Comparison of ENCODE assay signal across 21 cellular contexts in the genomic region with DNA sequence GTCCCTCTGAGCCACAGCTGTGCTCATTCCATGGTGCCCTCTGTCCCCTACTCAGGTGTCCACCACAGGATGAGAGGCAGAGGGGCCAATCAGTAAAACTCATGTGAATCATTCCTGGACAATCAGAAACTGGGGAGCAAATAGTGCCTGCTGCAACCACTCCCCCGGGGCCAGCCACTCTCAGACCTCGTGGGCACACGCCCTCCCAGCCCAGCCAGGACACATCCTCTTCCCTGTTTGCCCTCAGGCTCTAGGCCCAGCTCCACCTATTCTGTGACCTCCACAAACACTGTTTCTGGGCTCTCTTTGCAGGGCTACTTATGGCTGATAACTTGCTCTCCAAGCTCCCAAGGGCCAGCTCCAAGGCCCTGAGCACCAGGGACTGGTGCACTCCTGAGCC. TPM values are rescaled to one million over a fixed set of nuclear protein-coding genes. Genes with fewer than 3 reads are reported as not detected.
A peak's percentile ranks its signal among the peaks of the same experiment; 100 is the strongest.
DNase-seq lines count a peak whose midpoint lies in the region; ATAC-seq and TF ChIP-seq lines count a peak whose summit lies in the region.
"Had no signal": no experiment of that assay in that cellular context is flagged by ENCODE, and none has a peak within 500 bp of the region (broad histone marks: within the 10 kb centered on the region; RNA-seq: fewer than 3 reads in every experiment).

No MANE protein-coding gene starts in this region.

- H3K36me3 ChIP-seq in osteoblast (ENCODE audit: insufficient read depth, low read length), result no peaks in the 10 kb centered on the region
- H3K36me3 ChIP-seq: BLaER1, gastroesophageal sphincter, spleen had no signal

- TF ChIP-seq POLR2A in NB4 (IDR thresholded peaks at IDR 0.05; ENCODE audit: extremely low read depth, insufficient read length), result no peak

- H3K4me1 ChIP-seq in osteoblast (ENCODE audit: insufficient read depth, low read length), result peaks cover 18% of the 10 kb centered on the region

- TF ChIP-seq CTCF in NB4 (IDR thresholded peaks at IDR 0.05; ENCODE audit: low read depth, low read length) (no peak), epithelial cell of esophagus (IDR thresholded peaks at IDR 0.05; ENCODE audit: insufficient read depth, low read depth, low read length, missing control alignments) (no peak), osteoblast (IDR thresholded peaks at IDR 0.05; ENCODE audit: extremely low read depth, low read depth, low read length) (no peak), CD14-positive monocyte (IDR thresholded peaks at IDR 0.05) (no peak)

- H3K9me3 ChIP-seq in osteoblast (ENCODE audit: low read depth, low read length), result no peaks in the 10 kb centered on the region
- H3K9me3 ChIP-seq: BLaER1, gastroesophageal sphincter, spleen had no signal

- H3K79me2 ChIP-seq in osteoblast (ENCODE audit: insufficient read depth, low read length), result no peaks in the 10 kb centered on the region

- peak overlapping the region; percentile 68 for H2AFZ ChIP-seq in osteoblast (ENCODE audit: low read length)

- no peak overlapping the region for H3K4me2 ChIP-seq in osteoblast (ENCODE audit: insufficient read depth, low read length)
- H3K4me2 ChIP-seq: BLaER1 had no signal

- no peak for ATAC-seq in HG03521 (IDR thresholded peaks at IDR 0.05; ENCODE audit: unreplicated experiment)
- ATAC-seq: activated naive CD4-positive, alpha-beta T cell treated with anti-CD3 and anti-CD28 coated beads, Interleukin-2, amount 50 U/mL, for 72 hours; gastroesophageal sphincter; stimulated activated naive CD8-positive, alpha-beta T cell treated with anti-CD3 and anti-CD28 coated beads, Interleukin-15, Interleukin-2, amounts not matched to agents 100 U/mL and 50 U/mL, for 24 hours had no signal

- no peak overlapping the region for H3K4me3 ChIP-seq in NB4 (ENCODE audit: low read depth, low read length)
- no peak overlapping the region for H3K4me3 ChIP-seq in epithelial cell of esophagus (ENCODE audit: low read length)
- H3K4me3 ChIP-seq in osteoblast (ENCODE audit: insufficient read depth, low read length), result no peak overlapping the region
- H3K4me3 ChIP-seq: BLaER1, gastroesophageal sphincter, spleen had no signal

- no peaks in the 10 kb centered on the region for H3K9me3 Mint-ChIP-seq in CD14-positive monocyte
- H3K9me3 Mint-ChIP-seq: activated naive CD4-positive, alpha-beta T cell treated with anti-CD3 and anti-CD28 coated beads, Interleukin-2, amount 50 U/mL, for 72 hours had no signal

- H4K20me1 ChIP-seq in osteoblast (ENCODE audit: insufficient read depth, low read length), result no peaks in the 10 kb centered on the region
- H4K20me1 ChIP-seq: BLaER1 had no signal

- H3K4me3 Mint-ChIP-seq in CD14-positive monocyte, result no peak overlapping the region

- intact Hi-C loops in CD14-positive monocyte (cut with micrococcal nuclease), result no loop called here

- H3K27ac ChIP-seq in osteoblast (ENCODE audit: low read depth, low read length), result no peak overlapping the region
- H3K27ac ChIP-seq: BLaER1, gastroesophageal sphincter, spleen had no signal

- H3K27me3 ChIP-seq in osteoblast (ENCODE audit: insufficient read depth, low read length), result no peaks in the 10 kb centered on the region
- H3K27me3 ChIP-seq: BLaER1, gastroesophageal sphincter, spleen had no signal

- DNase-seq in Daoy (ENCODE audit: low read depth) (peak; percentile 16), NB4 (ENCODE audit: low read depth) (peak; percentile 24), epithelial cell of esophagus (ENCODE audit: low read depth) (peak; percentile 26), osteoblast (ENCODE audit: insufficient read length, low spot score, missing footprints) (no peak), epidermal melanocyte (ENCODE audit: insufficient read length, low spot score) (no peak), CD14-positive monocyte (ENCODE audit: low spot score) (no peak), HuH-7.5 (ENCODE audit: low spot score) (no peak)
- DNase-seq: activated CD4-positive, alpha-beta T cell treated with anti-CD3 and anti-CD28 coated beads, Interleukin-2, amount 50 U/mL, for 1 hour; activated T-cell treated with anti-CD3 and anti-CD28 coated beads, Interleukin-2, amount 50 U/mL, for 1 hour; GDM1; NCI-H2081; NCI-H774; SHP77; spleen; stimulated activated naive CD8-positive, alpha-beta T cell treated with anti-CD3 and anti-CD28 coated beads, Interleukin-15, Interleukin-2, amounts not matched to agents 100 U/mL and 50 U/mL, for 24 hours; T-helper 9 cell had no signal

- no peaks in the 10 kb centered on the region for H3K36me3 Mint-ChIP-seq in CD14-positive monocyte
- H3K36me3 Mint-ChIP-seq: activated naive CD4-positive, alpha-beta T cell treated with anti-CD3 and anti-CD28 coated beads, Interleukin-2, amount 50 U/mL, for 72 hours had no signal

- H3K4me1 Mint-ChIP-seq in CD14-positive monocyte, result peaks cover 11% of the 10 kb centered on the region

- H3K27me3 Mint-ChIP-seq in CD14-positive monocyte (ENCODE audit: low read depth in 3 of 3), result no peaks in the 10 kb centered on the region

- H3K27ac Mint-ChIP-seq in CD14-positive monocyte, result peak overlapping the region in 1 of 7 donors; percentile 43

RNA-seq across cellular contexts. Expression of gene KCTD14, which starts 14.0 kb away (rescaled TPM):
- total RNA-seq in Daoy (2014; rRNA removed; shearing (Covaris generic)), result 8.4 and 9.9 TPM in 2 replicates
- 0.29 and 0.36 TPM in 2 replicates for total RNA-seq in osteoblast
- polyA plus RNA-seq in CD14-positive monocyte, result under 1 TPM; 0.14 to 0.33 TPM

RNA-seq across cellular contexts. Expression of gene THRSP, which starts 26.6 kb away (rescaled TPM):
- not detected in 2 replicates for total RNA-seq in Daoy (2014; rRNA removed; shearing (Covaris generic))
- not detected in 2 replicates for total RNA-seq in osteoblast
- polyA plus RNA-seq in CD14-positive monocyte, result not detected
- total RNA-seq: activated naive CD4-positive, alpha-beta T cell treated with anti-CD3 and anti-CD28 coated beads, Interleukin-2, amount 50 U/mL, for 72 hours; posterior vena cava; spleen had no signal

RNA-seq across cellular contexts. Expression of gene INTS4, which starts 42.6 kb away (rescaled TPM):
- total RNA-seq in Daoy (2014; rRNA removed; shearing (Covaris generic)), result 35.9 and 55.1 TPM in 2 replicates
- total RNA-seq in osteoblast, result 35.8 and 43.6 TPM in 2 replicates
- 10 to 100 TPM; 23.5 to 29.0 TPM for polyA plus RNA-seq in CD14-positive monocyte

RNA-seq across cellular contexts. Expression of gene NDUFC2, which starts 42.6 kb away (rescaled TPM):
- total RNA-seq in Daoy (2014; rRNA removed; shearing (Covaris generic)), result 113 and 180 TPM in 2 replicates
- 98.1 and 115 TPM in 2 replicates for total RNA-seq in osteoblast
- 100 to 1,000 TPM; 209 to 219 TPM for polyA plus RNA-seq in CD14-positive monocyte

Comparison
In these comparisons a context has a peak if more than half of its experiments do, and no peak if none do; other contexts are left out.
1. DNase-seq: peak in Daoy (single experiment), NB4 (single experiment) and epithelial cell of esophagus (single experiment); none in osteoblast (single experiment), epidermal melanocyte (single experiment), CD14-positive monocyte (single experiment) and HuH-7.5 (single experiment).